23 cellular contexts compared by ENCODE assay signal in genomic region chr2:152244241-152244640, GRCh38.
DNase-seq lines count a peak whose midpoint lies in the region; ATAC-seq lines count a peak whose summit lies in the region.
"Had no signal": no experiment of that assay in that cellular context is flagged by ENCODE, and none has a peak within 500 bp of the region (broad histone marks: within the 10 kb centered on the region; RNA-seq: fewer than 3 reads in every experiment).

No MANE protein-coding gene starts in this region.

- H4K20me1 ChIP-seq in BLaER1 treated with 17β-estradiol and CSF1 and Interleukin-3, amounts not matched to agents 10 nM and 100 nM, result no peaks in the 10 kb centered on the region

- peaks cover 0 to 9% (median 0%) of the 10 kb centered on the region in 11 experiments; a peak in 2 of 22 replicates for H3K36me3 ChIP-seq in BLaER1 treated with 17β-estradiol and CSF1 and Interleukin-3, amounts not matched to agents 10 nM and 100 nM
- peaks cover 0 to 1% of the 10 kb centered on the region in 2 experiments for H3K36me3 ChIP-seq in trophoblast cell (ENCODE audit: control insufficient read depth in 1 of 2, insufficient read depth in 2 of 2, low read length in 2 of 2)
- H3K36me3 ChIP-seq: MG63 had no signal

- peaks cover 0 to 86% (median 44%) of the 10 kb centered on the region in 10 experiments; a peak in 18 of 20 replicates for H3K4me1 ChIP-seq in BLaER1 treated with 17β-estradiol and CSF1 and Interleukin-3, amounts not matched to agents 10 nM and 100 nM
- H3K4me1 ChIP-seq in trophoblast cell (ENCODE audit: control insufficient read depth in 1 of 2, insufficient read depth in 2 of 2, low read length in 2 of 2), result peaks cover 3 to 13% of the 10 kb centered on the region in 2 experiments
- H3K4me1 ChIP-seq: A549 had no signal

- H3K4me3 ChIP-seq in BLaER1 treated with 17β-estradiol and CSF1 and Interleukin-3, amounts not matched to agents 10 nM and 100 nM, result no peak overlapping the region
- no peak overlapping the region for H3K4me3 ChIP-seq in trophoblast cell (ENCODE audit: low read depth, low read length)
- H3K4me3 ChIP-seq: A549, MG63 had no signal

- H2BK120ac ChIP-seq in trophoblast cell (ENCODE audit: insufficient read depth, low read length, poor library complexity), result peak overlapping the region; percentile 86

- peaks cover 22 to 31% (median 28%) of the 10 kb centered on the region in 11 experiments for H3K9me3 ChIP-seq in BLaER1 treated with 17β-estradiol and CSF1 and Interleukin-3, amounts not matched to agents 10 nM and 100 nM (replicated peaks in 1 of 11)
- H3K9me3 ChIP-seq in trophoblast cell (ENCODE audit: insufficient read depth, low read depth, low read length), result no peaks in the 10 kb centered on the region

- no peak overlapping the region for H3K23ac ChIP-seq in trophoblast cell (ENCODE audit: low read length)

- H3K9ac ChIP-seq in BLaER1 treated with 17β-estradiol and CSF1 and Interleukin-3, amounts not matched to agents 10 nM and 100 nM, result peak overlapping the region in 4 of 11 experiments; percentile 50 to 63 (median 58); a peak in 5 of 22 replicates
- no peak overlapping the region for H3K9ac ChIP-seq in trophoblast cell (ENCODE audit: low read length)

- peak overlapping the region; percentile 37 for H2AFZ ChIP-seq in trophoblast cell (ENCODE audit: insufficient read depth, low read length, poor library complexity)

- H3K14ac ChIP-seq in trophoblast cell (ENCODE audit: low read length), result peak overlapping the region; percentile 88

- H2AK5ac ChIP-seq in trophoblast cell (ENCODE audit: low read length), result peak overlapping the region; percentile 93

- no peak for ATAC-seq in GM18517 (IDR thresholded peaks at IDR 0.05; ENCODE audit: unreplicated experiment)
- ATAC-seq: A549 had no signal

- H3K4ac ChIP-seq in trophoblast cell (ENCODE audit: low read depth, low read length), result no peak overlapping the region

- H3K79me2 ChIP-seq in trophoblast cell (ENCODE audit: control insufficient read depth, insufficient read depth, low read length, poor library complexity), result no peaks in the 10 kb centered on the region

- peaks cover 12% of the 10 kb centered on the region for H3K79me1 ChIP-seq in trophoblast cell (ENCODE audit: low read length)

- peak overlapping the region; percentile 74 for H4K12ac ChIP-seq in trophoblast cell (ENCODE audit: low read depth, low read length)

- WGBS in trophoblast cell (ENCODE audit: extremely low coverage, insufficient coverage, insufficient read length), result no CpG with 5 or more reads among the region's 7 CpGs

- no peaks in the 10 kb centered on the region for H3K27me3 ChIP-seq in BLaER1 treated with 17β-estradiol and CSF1 and Interleukin-3, amounts not matched to agents 10 nM and 100 nM
- no peaks in the 10 kb centered on the region for H3K27me3 ChIP-seq in trophoblast cell (ENCODE audit: insufficient read depth, low read length)
- H3K27me3 ChIP-seq: MG63 had no signal

- H2BK12ac ChIP-seq in trophoblast cell (ENCODE audit: low read length), result peak overlapping the region; percentile 94

- H4K91ac ChIP-seq in trophoblast cell (ENCODE audit: low read depth, low read length), result peak overlapping the region; percentile 81

- peak overlapping the region; percentile 72 for H4K8ac ChIP-seq in trophoblast cell (ENCODE audit: low read depth, low read length)

- H3K18ac ChIP-seq in trophoblast cell (ENCODE audit: low read length), result peak overlapping the region; percentile 69

- peak overlapping the region in 9 of 11 experiments; percentile 2 to 83 (median 56); a peak in 17 of 22 replicates for H3K4me2 ChIP-seq in BLaER1 treated with 17β-estradiol and CSF1 and Interleukin-3, amounts not matched to agents 10 nM and 100 nM
- H3K4me2 ChIP-seq in trophoblast cell (ENCODE audit: low read length), result peak overlapping the region; percentile 30
- H3K4me2 ChIP-seq: A549 had no signal

- H3K27ac ChIP-seq in BLaER1 treated with 17β-estradiol and CSF1 and Interleukin-3, amounts not matched to agents 10 nM and 100 nM, result peak overlapping the region in 6 of 11 experiments; percentile 55 to 83 (median 80); a peak in 12 of 22 replicates
- H3K27ac ChIP-seq in trophoblast cell (ENCODE audit: low read depth, low read length), result peak overlapping the region; percentile 79
- H3K27ac ChIP-seq: A549 had no signal

- peak overlapping the region; percentile 92 for H2BK5ac ChIP-seq in trophoblast cell (ENCODE audit: low read depth, low read length, poor library complexity)

- peak; percentile 41 for DNase-seq in Ammon's horn (ENCODE audit: low spot score)
- peak; percentile 24 for DNase-seq in medulla oblongata (ENCODE audit: extremely low spot score)
- DNase-seq in trophoblast cell, result peak; percentile 94 to 99
- no peak for DNase-seq in NK-92 (lab: John Stamatoyannopoulos, UW; ENCODE audit: unreplicated experiment)
- no peak for DNase-seq in NCI-H2227 treated with DMSO at 0.1 percent for 48 hours (lab: John Stamatoyannopoulos, UW)
- DNase-seq: AML-193; CD8-positive, alpha-beta memory T cell; DMS 273 treated with DMSO at 0.1 percent for 48 hours; DMS79; EL; H7; KBM-7; MG63; NCI-H1105 treated with DMSO at 0.1 percent for 48 hours; NCI-H146; NCI-H1930; NCI-H2107; NCI-H526; RPMI8226; SHP77 had no signal

Comparison
In these comparisons a context has a peak if more than half of its experiments do, and no peak if none do; other contexts are left out.
1. DNase-seq: peak in Ammon's horn (single experiment), medulla oblongata (single experiment) and trophoblast cell (2 of 2); none in NK-92 (single experiment) and NCI-H2227 treated with DMSO at 0.1 percent for 48 hours (single experiment).